Comparison of ENCODE assay signal across 1 cellular context in genomic region chr19:41936961-41937360, GRCh38.
A peak's percentile ranks its signal among the peaks of the same experiment; 100 is the strongest.
TF ChIP-seq lines count a peak whose summit lies in the region.

No MANE protein-coding gene starts in this region.

TF ChIP-seq in HEK293, 187 proteins besides CTCF, POLR2A, EP300 and RAD21:
- TF ChIP-seq ZNF629 (tag by site-specific recombination; IDR thresholded peaks at IDR 0.05) (0 out of 2 replicates have a peak, but pooled peaks have one; percentile 2), ZNF248 (tag by site-specific recombination; IDR thresholded peaks at IDR 0.05) (no peak)
